ENCODE assay signal across 8 cellular contexts in the genomic region with DNA sequence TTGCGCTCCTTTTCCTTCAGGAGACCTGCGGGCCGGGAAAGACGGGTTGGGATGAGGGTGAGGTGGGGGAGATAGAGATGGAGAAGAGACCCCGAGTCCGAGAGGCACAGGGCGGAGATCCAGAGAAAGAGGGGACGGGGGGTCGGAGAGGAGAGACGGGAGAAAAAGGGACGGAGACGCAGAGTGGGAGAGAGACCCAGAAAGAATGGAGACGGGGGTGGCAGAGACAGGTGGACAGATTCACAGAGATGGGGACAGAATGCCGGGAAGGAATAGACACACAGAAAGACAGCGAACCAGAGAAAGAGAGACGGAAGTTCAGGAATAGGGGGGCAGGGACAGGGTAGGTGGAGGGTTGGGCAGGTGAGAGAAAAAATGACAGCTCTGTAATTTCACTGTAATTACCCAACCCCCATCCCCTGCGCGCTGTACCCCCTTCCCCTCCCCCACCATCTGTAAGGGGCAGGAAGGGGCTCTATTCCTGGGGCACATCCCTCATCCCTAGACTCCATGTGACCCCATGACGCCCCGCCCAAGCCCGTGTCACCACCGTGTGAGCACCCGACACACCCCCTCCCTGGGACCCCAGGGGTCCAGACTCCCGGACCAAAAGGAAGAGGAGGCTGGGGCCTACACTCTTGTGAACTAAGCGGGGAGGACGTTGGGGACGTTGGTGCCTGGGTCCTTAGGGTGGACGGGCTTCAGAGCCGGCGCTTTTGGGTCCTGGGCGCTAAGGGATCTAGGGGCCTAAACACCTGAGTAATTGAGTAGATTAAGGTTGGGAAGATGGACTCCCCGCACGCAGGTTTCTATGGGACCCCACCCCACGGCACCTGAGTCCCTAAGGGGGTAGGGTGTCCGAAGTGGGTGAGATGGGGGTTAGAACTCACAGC. TPM values are rescaled to one million over a fixed set of nuclear protein-coding genes. Genes with fewer than 3 reads are reported as not detected.
DNase-seq lines count a peak whose midpoint lies in the region; ATAC-seq and TF ChIP-seq lines count a peak whose summit lies in the region.

No MANE protein-coding gene starts in this region.

- H4K20me1 ChIP-seq in OCI-LY1 (ENCODE audit: insufficient read depth, low read length), result no peaks in the 10 kb centered on the region

- H3K27ac Mint-ChIP-seq in naive B cell, result peak overlapping the region; percentile 88 to 98 (median 96)

- H2AFZ ChIP-seq in OCI-LY1 (ENCODE audit: low read length), result no peak overlapping the region

- no peaks in the 10 kb centered on the region for H3K27me3 ChIP-seq in OCI-LY1 (ENCODE audit: insufficient read depth, low read length)
- H3K27me3 ChIP-seq in dorsolateral prefrontal cortex, result no peaks in the 10 kb centered on the region

- H3K27ac ChIP-seq in OCI-LY1 (ENCODE audit: low read depth, low read length, poor library complexity, severe bottlenecking), result peak overlapping the region; percentile 96
- H3K27ac ChIP-seq in dorsolateral prefrontal cortex, result peak overlapping the region; percentile 80 to 100 (median 98)

- peak overlapping the region; percentile 96 for H3K9ac ChIP-seq in OCI-LY1 (ENCODE audit: low read length)

- peaks cover 0 to 18% of the 10 kb centered on the region in 2 donors for H3K36me3 Mint-ChIP-seq in naive B cell

- intact Hi-C loops in dorsolateral prefrontal cortex (cut with DNase I), result loop anchor here (5.0 to 10.0 kb wide), 2 partner anchors 329 to 331 kb away; a partner anchor contains a TSS

- no peaks in the 10 kb centered on the region for H3K9me2 ChIP-seq in OCI-LY1 (ENCODE audit: low read depth, low read length)

- peaks cover 4% of the 10 kb centered on the region; the same call in 1 of the 2 replicates for H3K36me3 ChIP-seq in OCI-LY1 (ENCODE audit: insufficient read depth, low read length)

- TF ChIP-seq POLR2A in GM18505 (IDR thresholded peaks at IDR 0.05; ENCODE audit: borderline replicate concordance, extremely low read depth, insufficient read depth, insufficient read length), result no peak

- peaks cover 44 to 58% (median 56%) of the 10 kb centered on the region in 3 donors for H3K4me1 Mint-ChIP-seq in naive B cell

- H3F3A ChIP-seq in OCI-LY1 (ENCODE audit: insufficient read depth, low read length), result 0 out of 2 replicates have a peak, but pooled peaks cover 5% of the 10 kb centered on the region

- no peaks in the 10 kb centered on the region for H3K27me3 Mint-ChIP-seq in naive B cell

- H3K4me3 Mint-ChIP-seq in naive B cell, result peak overlapping the region; percentile 88 to 99 (median 98)

- no peaks in the 10 kb centered on the region for H3K79me2 ChIP-seq in OCI-LY1 (ENCODE audit: insufficient read depth, low read length)

- H3K4me1 ChIP-seq in OCI-LY1 (ENCODE audit: insufficient read depth, low read length, severe bottlenecking), result peaks cover 53% of the 10 kb centered on the region

- H3K4me3 ChIP-seq in OCI-LY1 (ENCODE audit: low read depth, low read length, poor library complexity, severe bottlenecking), result peak overlapping the region; percentile 84
- H3K4me3 ChIP-seq in dorsolateral prefrontal cortex, result peak overlapping the region; percentile 64 to 95 (median 80)

- H3K9me3 Mint-ChIP-seq in naive B cell, result peaks cover 0 to 7% (median 0%) of the 10 kb centered on the region in 7 donors

- ATAC-seq in naive B cell (ENCODE audit: low read depth in 2 of 2), result no peak
- no peak for ATAC-seq in GM18505 (IDR thresholded peaks at IDR 0.05; ENCODE audit: unreplicated experiment)

- H3K9me3 ChIP-seq in OCI-LY1 (ENCODE audit: low read length), result no peaks in the 10 kb centered on the region

- DNase-seq in NCI-H1417 (lab: John Stamatoyannopoulos, UW) (peak in 2 of 3 experiments; percentile 38 to 48), NCI-H1417 treated with DMSO at 0.1 percent for 48 hours (lab: John Stamatoyannopoulos, UW) (no peak), dorsolateral prefrontal cortex (peak in 1 of 10 donors; percentile 39), naive B cell (no peak), NCI-H446 treated with DMSO at 0.1 percent for 48 hours (lab: John Stamatoyannopoulos, UW) (no peak)
- DNase-seq in stimulated activated CD4-positive, alpha-beta T cell treated with anti-CD3 and anti-CD28 coated beads, Interleukin-12 subunit alpha, Interleukin-12 subunit beta, amount 100 ng/mL, for 4 hours, result no peak

- peak overlapping the region; percentile 93 for H3K4me2 ChIP-seq in OCI-LY1 (ENCODE audit: low read length)

- TF ChIP-seq CTCF in OCI-LY1 (IDR thresholded peaks at IDR 0.05; ENCODE audit: low read length) (no peak), dorsolateral prefrontal cortex (IDR thresholded peaks at IDR 0.05 in 54 of 56, conservative IDR thresholded peaks at IDR 0.05 in 2 of 56; ENCODE audit: low read depth in 1 of 56, partially characterized antibody in 56 of 56) (no peak)

RNA-seq across cellular contexts. Expression of a gene that starts 1.0 kb away (rescaled TPM):
- total RNA-seq in dorsolateral prefrontal cortex, result 10 to 100 TPM; 24.9 to 77.5 (median 41.6) TPM
- 10 to 100 TPM; 27.6 to 73.8 (median 46.4) TPM for polyA plus RNA-seq in naive B cell (ENCODE audit: low read depth in 6 of 6)

RNA-seq across cellular contexts. Expression of a gene that starts 9.8 kb away (rescaled TPM):
- total RNA-seq in dorsolateral prefrontal cortex, result 100 to 1,000 TPM; 107 to 396 (median 272) TPM
- 10 to 100 TPM in 3 of 6 donors, 1 to 10 TPM in 3; 2.8 to 15.2 (median 10.6) TPM for polyA plus RNA-seq in naive B cell (ENCODE audit: low read depth in 6 of 6)

RNA-seq across cellular contexts. Expression of a gene that starts 16.9 kb away (rescaled TPM):
- 10 to 100 TPM; 40.7 to 88.8 (median 62.5) TPM for total RNA-seq in dorsolateral prefrontal cortex
- polyA plus RNA-seq in naive B cell (ENCODE audit: low read depth in 6 of 6), result 10 to 100 TPM in 4 of 6 donors, 1 to 10 TPM in 2; 5.6 to 16.5 (median 10.8) TPM

RNA-seq across cellular contexts. Expression of a gene that starts 17.2 kb away (rescaled TPM):
- total RNA-seq in dorsolateral prefrontal cortex, result 100 to 1,000 TPM; 354 to 681 (median 462) TPM
- 1,000 to 10,000 TPM; 1,850 to 2,706 (median 2,170) TPM for polyA plus RNA-seq in naive B cell (ENCODE audit: low read depth in 6 of 6)

RNA-seq across cellular contexts. Expression of a gene that starts 21.3 kb away (rescaled TPM):
- 1 to 10 TPM in 13 of 120 experiments, under 1 TPM in 18, not detected in 89; 0.25 to 2.6 (median 0.96) TPM for total RNA-seq in dorsolateral prefrontal cortex
- polyA plus RNA-seq in naive B cell (ENCODE audit: low read depth in 6 of 6), result under 1 TPM in 1 of 6 donors, not detected in 5; 0.18 TPM

Comparison
In these comparisons a context has a peak if more than half of its experiments do, and no peak if none do; other contexts are left out.
1. DNase-seq: peak in NCI-H1417 (2 of 3); none in NCI-H1417 treated with DMSO at 0.1 percent for 48 hours (single experiment), naive B cell (single experiment), NCI-H446 treated with DMSO at 0.1 percent for 48 hours (single experiment) and stimulated activated CD4-positive, alpha-beta T cell treated with anti-CD3 and anti-CD28 coated beads, Interleukin-12 subunit alpha, Interleukin-12 subunit beta, amount 100 ng/mL, for 4 hours (single experiment).